ENCODE assay signal across 8 cellular contexts in genomic region chr20:44959896-44960852, GRCh38.
DNase-seq lines count a peak whose midpoint lies in the region; ATAC-seq and TF ChIP-seq lines count a peak whose summit lies in the region.

TOMM34 (minus strand) TSS chr20:44960397; CDS start chr20:44960333, 64 bp downstream.

- in situ Hi-C loops in HAP-1 (cut with MboI; ENCODE audit: low sequenced_read_pairs), result no loop called here

- peak within 1 kb of the TSS; percentile 45 to 91 (median 86) for H3K27ac Mint-ChIP-seq in nephron

- ATAC-seq in stimulated activated naive CD8-positive, alpha-beta T cell treated with anti-CD3 and anti-CD28 coated beads, Interleukin-15, Interleukin-2, amounts not matched to agents 100 U/mL and 50 U/mL, for 24 hours, result peak; percentile 95

- H3K36me3 ChIP-seq in ES-I3 (ENCODE audit: insufficient read depth, low read length) (peaks cover 8% of the 10 kb centered on the region; the same call in 1 of the 2 replicates), HAP-1 (replicated peaks) (peaks cover 25% of the 10 kb centered on the region), MM.1S (replicated peaks; ENCODE audit: insufficient read depth, low read length) (no peaks in the 10 kb centered on the region)

- peak within 1 kb of the TSS; percentile 75 for H3K4me3 ChIP-seq in HAP-1
- peak within 1 kb of the TSS; percentile 89 for H3K4me3 ChIP-seq in MM.1S (ENCODE audit: low read length)
- H3K4me3 ChIP-seq in fibroblast of pulmonary artery (replicated peaks; ENCODE audit: low read depth, low read length), result peak within 1 kb of the TSS; percentile 77

- H3K4me1 Mint-ChIP-seq in nephron, result peaks cover 25% of the 10 kb centered on the region

- peak within 1 kb of the TSS; percentile 91 for H3K4me2 ChIP-seq in MM.1S (ENCODE audit: low read depth, low read length)

- H3K27me3 ChIP-seq in HAP-1 (ENCODE audit: low read depth) (no peaks in the 10 kb centered on the region), MM.1S (replicated peaks; ENCODE audit: insufficient read depth, low read length) (no peaks in the 10 kb centered on the region)

- H3K9me2 ChIP-seq in MM.1S (replicated peaks; ENCODE audit: insufficient read depth, low read length), result no peaks in the 10 kb centered on the region

- peak within 1 kb of the TSS; percentile 32; the same call in 1 of the 2 replicates for H3K27ac ChIP-seq in MM.1S (ENCODE audit: low read length)

- peaks cover 44% of the 10 kb centered on the region for H3K79me2 ChIP-seq in MM.1S (ENCODE audit: low read length)

- TF ChIP-seq CTCF in MM.1S (IDR thresholded peaks at IDR 0.05; ENCODE audit: low read length) (no peak), fibroblast of pulmonary artery (IDR thresholded peaks at IDR 0.05; ENCODE audit: low read length, missing control alignments) (no peak), nephron (IDR thresholded peaks at IDR 0.05; ENCODE audit: unreplicated experiment in 3 of 3) (no peak)

- DNase-seq in HAP-1 (ENCODE audit: low spot score in 2 of 2) (peak; percentile 91 to 97), MM.1S (peak; percentile 97), SHP77 treated with DMSO at 0.1 percent for 48 hours (lab: John Stamatoyannopoulos, UW) (peak; percentile 79), fibroblast of pulmonary artery (ENCODE audit: low read depth) (peak; percentile 90)
- peak; percentile 98 for DNase-seq in activated effector memory CD4-positive, alpha-beta T cell treated with anti-CD3 and anti-CD28 coated beads, Interleukin-2, amount 50 U/mL, for 16 hours
- DNase-seq in stimulated activated naive CD8-positive, alpha-beta T cell treated with anti-CD3 and anti-CD28 coated beads, Interleukin-15, Interleukin-2, amounts not matched to agents 100 U/mL and 50 U/mL, for 24 hours, result peak; percentile 98

- H3K9ac ChIP-seq in ES-I3 (ENCODE audit: low read depth, low read length) (peak within 1 kb of the TSS; percentile 74), MM.1S (ENCODE audit: low read length) (peak within 1 kb of the TSS; percentile 62)

- H3K4me1 ChIP-seq in ES-I3 (ENCODE audit: insufficient read depth, low read length) (peaks cover 10% of the 10 kb centered on the region), HAP-1 (peaks cover 17% of the 10 kb centered on the region), MM.1S (ENCODE audit: low read length) (peaks cover 26% of the 10 kb centered on the region)

- H3F3A ChIP-seq in MM.1S (ENCODE audit: insufficient read depth, low read length), result no peaks in the 10 kb centered on the region

- no peaks in the 10 kb centered on the region for H3K9me3 Mint-ChIP-seq in nephron

- H3K4me3 Mint-ChIP-seq in nephron, result peak within 1 kb of the TSS; percentile 91 to 97 (median 92)

- H2AFZ ChIP-seq in MM.1S (ENCODE audit: low read length), result peak within 1 kb of the TSS; percentile 87

- no peaks in the 10 kb centered on the region for H3K9me3 ChIP-seq in ES-I3 (ENCODE audit: control insufficient read depth, insufficient read depth, low read length)
- no peaks in the 10 kb centered on the region for H3K9me3 ChIP-seq in HAP-1
- no peaks in the 10 kb centered on the region for H3K9me3 ChIP-seq in MM.1S (replicated peaks; ENCODE audit: insufficient read depth, low read length)

- no peaks in the 10 kb centered on the region for H3K27me3 Mint-ChIP-seq in nephron (ENCODE audit: low read depth)

- H4K20me1 ChIP-seq in MM.1S (ENCODE audit: insufficient read depth, low read length), result no peaks in the 10 kb centered on the region

- peaks cover 20% of the 10 kb centered on the region for H3K36me3 Mint-ChIP-seq in nephron (ENCODE audit: low read depth)

Comparison
In these comparisons a context has a peak if more than half of its experiments do, and no peak if none do; other contexts are left out.
1. Peak in every context shown above with its lines: DNase-seq, ATAC-seq, H3K4me3 ChIP-seq and H3K27ac ChIP-seq.